22 cellular contexts compared by ENCODE assay signal in the genomic region with DNA sequence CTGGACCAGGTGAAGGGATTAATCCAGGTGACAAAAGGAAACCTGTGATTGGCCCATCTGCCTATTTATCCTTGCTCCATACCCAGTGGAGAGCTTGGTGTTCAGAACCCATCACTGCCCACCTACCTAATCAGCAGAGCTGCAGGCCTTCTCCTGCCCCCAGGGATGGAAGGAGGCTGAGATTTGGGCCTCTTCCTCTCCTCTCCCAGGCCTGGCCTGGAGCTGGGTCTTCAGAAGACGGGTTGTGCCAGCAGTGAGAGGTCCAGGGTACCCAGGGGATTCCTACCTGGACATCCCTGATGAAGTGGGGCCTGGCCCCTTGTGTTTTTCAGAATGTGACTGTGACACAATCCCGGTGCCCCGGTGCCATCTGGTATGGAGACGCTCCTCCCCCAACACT.
"Had no signal": no experiment of that assay in that cellular context is flagged by ENCODE, and none has a peak within 500 bp of the region (broad histone marks: within the 10 kb centered on the region; RNA-seq: fewer than 3 reads in every experiment).

No MANE protein-coding gene starts in this region.

- H3K4me3 Mint-ChIP-seq: dendritic cell treated with granulocyte-macrophage colony-stimulating factor and Interleukin-4, amounts not matched to agents 40 ng/mL and 50 ng/mL, for 4 days; effector memory CD8-positive, alpha-beta T cell; endodermal cell; mesothelial cell of epicardium; naive B cell; naive thymus-derived CD8-positive, alpha-beta T cell had no signal

- H3K9me3 Mint-ChIP-seq: dendritic cell treated with granulocyte-macrophage colony-stimulating factor and Interleukin-4, amounts not matched to agents 40 ng/mL and 50 ng/mL, for 4 days; effector memory CD8-positive, alpha-beta T cell; endodermal cell; mesothelial cell of epicardium; naive thymus-derived CD8-positive, alpha-beta T cell had no signal

- ATAC-seq: effector memory CD8-positive, alpha-beta T cell; esophagus mucosa; foreskin keratinocyte; gastroesophageal sphincter; heart left ventricle; left cardiac atrium; left lung; left ventricle myocardium superior; lower lobe of right lung; mucosa of descending colon; naive thymus-derived CD8-positive, alpha-beta T cell had no signal

- H3K27me3 ChIP-seq: colonic mucosa, foreskin keratinocyte, gastroesophageal sphincter, heart left ventricle had no signal

- H3K4me3 ChIP-seq: colonic mucosa, gastroesophageal sphincter, heart left ventricle, left lung, lower lobe of right lung, mucosa of descending colon had no signal

- H3K27me3 Mint-ChIP-seq: dendritic cell treated with granulocyte-macrophage colony-stimulating factor and Interleukin-4, amounts not matched to agents 40 ng/mL and 50 ng/mL, for 4 days had no signal

- H3K9me3 ChIP-seq: colonic mucosa, gastroesophageal sphincter, heart left ventricle, left lung, lower lobe of right lung, mucosa of descending colon had no signal

- H3K27ac Mint-ChIP-seq: dendritic cell treated with granulocyte-macrophage colony-stimulating factor and Interleukin-4, amounts not matched to agents 40 ng/mL and 50 ng/mL, for 4 days; effector memory CD8-positive, alpha-beta T cell; endodermal cell; mesothelial cell of epicardium; naive thymus-derived CD8-positive, alpha-beta T cell had no signal

- H3K27ac ChIP-seq: colonic mucosa, epithelial cell of prostate, foreskin keratinocyte, gastroesophageal sphincter, heart left ventricle, left lung, lower lobe of right lung had no signal

- DNase-seq: colonic mucosa; cortex of kidney; effector CD8-positive, alpha-beta T cell; effector memory CD8-positive, alpha-beta T cell; erythroblast; foreskin keratinocyte; heart left ventricle; hippocampal formation; left cardiac atrium; left ventricle myocardium superior; lower lobe of right lung; mesenchymal stem cell; mucosa of descending colon; naive B cell; naive thymus-derived CD8-positive, alpha-beta T cell had no signal

- H3K4me1 Mint-ChIP-seq: endodermal cell, mesothelial cell of epicardium, naive B cell had no signal

- H3K4me1 ChIP-seq: colonic mucosa, foreskin keratinocyte, gastroesophageal sphincter, heart left ventricle, left lung, lower lobe of right lung had no signal

- H3K36me3 Mint-ChIP-seq: mesothelial cell of epicardium; naive B cell; naive thymus-derived CD8-positive, alpha-beta T cell had no signal

- H3K36me3 ChIP-seq: colonic mucosa, gastroesophageal sphincter, heart left ventricle, left lung, lower lobe of right lung had no signal
